Comparison of ENCODE assay signal across 34 cellular contexts in the genomic region with DNA sequence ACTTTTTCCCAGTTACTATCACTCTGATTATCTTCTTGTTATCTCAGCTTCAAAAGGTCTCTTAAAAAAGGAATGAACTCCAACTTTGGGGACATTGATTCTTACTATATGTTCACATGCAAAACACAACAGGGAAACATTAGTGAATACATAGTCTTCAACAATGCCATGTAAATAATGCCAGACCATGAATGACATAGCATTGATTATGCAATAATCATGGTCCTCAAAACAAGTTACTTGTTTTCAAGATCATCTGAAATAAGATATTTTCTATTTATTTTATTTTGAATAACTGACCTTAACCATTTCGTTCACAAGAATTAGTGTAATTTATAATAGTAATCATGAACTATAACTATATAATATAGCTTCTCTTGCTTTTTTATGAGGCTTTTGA.
"Had no signal": no experiment of that assay in that cellular context is flagged by ENCODE, and none has a peak within 500 bp of the region (broad histone marks: within the 10 kb centered on the region; RNA-seq: fewer than 3 reads in every experiment).

No MANE protein-coding gene starts in this region.

- ATAC-seq: activated naive CD4-positive, alpha-beta T cell treated with anti-CD3 and anti-CD28 coated beads, Interleukin-2, amount 50 U/mL, for 72 hours; activated naive CD8-positive, alpha-beta T cell treated with anti-CD3 and anti-CD28 coated beads, Interleukin-2, amount 50 U/mL, for 24 hours; activated T-cell treated with anti-CD3 and anti-CD28 coated beads, Interleukin-2, amount 50 U/mL, for 4 hours; activated T-cell treated with anti-CD3 and anti-CD28 coated beads, Interleukin-2, amount 50 U/mL, for 72 hours; activated T-helper 17 cell treated with anti-CD3 and anti-CD28 coated beads, Interleukin-2, amount 50 U/mL, for 72 hours; body of pancreas had no signal

- H3K27ac ChIP-seq: adrenal gland, ascending aorta, body of pancreas, brain microvascular endothelial cell, breast epithelium, cardiac muscle cell had no signal

- DNase-seq: activated effector memory CD4-positive, alpha-beta T cell treated with anti-CD3 and anti-CD28 coated beads, Interleukin-2, amount 50 U/mL, for 16 hours; activated effector memory CD4-positive, alpha-beta T cell treated with Interleukin-2 at 50 U/mL for 16 hours; activated gamma-delta T cell; activated gamma-delta T cell treated with Interleukin-2 at 50 U/mL for 16 hours; activated naive CD4-positive, alpha-beta T cell; activated naive CD4-positive, alpha-beta T cell treated with anti-CD3 and anti-CD28 coated beads for 36 hours; activated naive CD4-positive, alpha-beta T cell treated with anti-CD3 and anti-CD28 coated beads, Interleukin-2, amount 10 ng/mL, durations not matched to agents 7 days and 5 days; activated naive CD4-positive, alpha-beta T cell treated with anti-CD3 and anti-CD28 coated beads, Interleukin-2, amount 50 U/mL, for 16 hours; activated naive CD4-positive, alpha-beta T cell treated with Interleukin-2 at 50 U/mL for 16 hours; activated naive CD8-positive, alpha-beta T cell treated with anti-CD3 and anti-CD28 coated beads for 36 hours; activated naive CD8-positive, alpha-beta T cell treated with anti-CD3 and anti-CD28 coated beads, Interleukin-2, amount 10 ng/mL, durations not matched to agents 7 days and 5 days; activated naive CD8-positive, alpha-beta T cell treated with anti-CD3 and anti-CD28 coated beads, Interleukin-2, amount 50 U/mL, for 24 hours; activated T-cell treated with anti-CD3 and anti-CD28 coated beads, Interleukin-2, amount 50 U/mL, for 1 hour; activated T-cell treated with anti-CD3 and anti-CD28 coated beads, Interleukin-2, amount 50 U/mL, for 24 hours; activated T-cell treated with anti-CD3 and anti-CD28 coated beads, Interleukin-2, amount 50 U/mL, for 4 hours; activated T-cell treated with anti-CD3 and anti-CD28 coated beads, Interleukin-2, amount 50 U/mL, for 48 hours; activated T-cell treated with anti-CD3 and anti-CD28 coated beads, Interleukin-2, amount 50 U/mL, for 72 hours; adrenal gland; amniotic stem cell; amygdala; anterior cingulate cortex; aorta; body of pancreas; brain microvascular endothelial cell; caudate nucleus; central memory CD4-positive, alpha-beta T cell; cerebellar nuclear complex had no signal

- H3K4me3 ChIP-seq: adrenal gland, ascending aorta, body of pancreas, breast epithelium, cardiac muscle cell had no signal

- H3K36me3 ChIP-seq: adrenal gland, ascending aorta, brain microvascular endothelial cell, breast epithelium, cardiac muscle cell had no signal

- H3K4me1 ChIP-seq: adrenal gland, ascending aorta, body of pancreas, breast epithelium had no signal

- H3K27me3 ChIP-seq: adrenal gland, ascending aorta, body of pancreas, brain microvascular endothelial cell, breast epithelium, cardiac muscle cell had no signal

- FAIRE-seq: astrocyte, bronchial epithelial cell had no signal

- H3K9me3 ChIP-seq: adrenal gland, ascending aorta, body of pancreas had no signal
